In genomic region chr10:125133706-125134482, GRCh38 we compare ENCODE assay signal across 22 cellular contexts. TPM values are rescaled to one million over a fixed set of nuclear protein-coding genes. Genes with fewer than 3 reads are reported as not detected.
A peak's percentile ranks its signal among the peaks of the same experiment; 100 is the strongest.
DNase-seq lines count a peak whose midpoint lies in the region; ATAC-seq and TF ChIP-seq lines count a peak whose summit lies in the region.
"Had no signal": no experiment of that assay in that cellular context is flagged by ENCODE, and none has a peak within 500 bp of the region (broad histone marks: within the 10 kb centered on the region; RNA-seq: fewer than 3 reads in every experiment).

No MANE protein-coding gene starts in this region.

- peak overlapping the region; percentile 94 for H3K27ac Mint-ChIP-seq in WTC11
- H3K27ac Mint-ChIP-seq: activated CD4-positive, alpha-beta T cell treated with anti-CD3 and anti-CD28 coated beads, Interleukin-2, amount 10 ng/mL, durations not matched to agents 7 days and 5 days; activated naive CD8-positive, alpha-beta T cell treated with anti-CD3 and anti-CD28 coated beads, Interleukin-2, amount 10 ng/mL, durations not matched to agents 7 days and 5 days; naive thymus-derived CD8-positive, alpha-beta T cell; stimulated activated naive CD8-positive, alpha-beta T cell treated with anti-CD3 and anti-CD28 coated beads, Interleukin-15, Interleukin-2, amounts not matched to agents 100 ng/mL and 50 ng/mL, for 24 hours had no signal

- CTCF ChIA-PET in A673 (lab: Charles Lee) (no interaction called here), WTC11 (lab: Charles Lee) (interaction anchor here (1.2 kb wide), 1 partner anchor 141 kb away, joined by 3 read pairs; no protein-coding TSS in a partner anchor)

- ATAC-seq in WTC11 (peak; percentile 4), GM21526 (IDR thresholded peaks at IDR 0.05; ENCODE audit: low FRiP score, unreplicated experiment) (no peak)
- ATAC-seq: A549; left cardiac atrium; naive thymus-derived CD8-positive, alpha-beta T cell had no signal

- H3K4me1 Mint-ChIP-seq in WTC11, result peaks cover 94% of the 10 kb centered on the region
- H3K4me1 Mint-ChIP-seq: activated CD4-positive, alpha-beta T cell treated with anti-CD3 and anti-CD28 coated beads, Interleukin-2, amount 10 ng/mL, durations not matched to agents 7 days and 5 days; activated naive CD8-positive, alpha-beta T cell treated with anti-CD3 and anti-CD28 coated beads, Interleukin-2, amount 10 ng/mL, durations not matched to agents 7 days and 5 days had no signal

- H3K4me1 ChIP-seq in A673 (ENCODE audit: insufficient read depth, low read length, poor library complexity, severe bottlenecking) (peaks cover 10% of the 10 kb centered on the region), prostate gland (replicated peaks) (peaks cover 7% of the 10 kb centered on the region), suprapubic skin (peaks cover 6% of the 10 kb centered on the region), HAP-1 (peaks cover 8% of the 10 kb centered on the region)
- no peaks in the 10 kb centered on the region for H3K4me1 ChIP-seq in effector memory CD4-positive, alpha-beta T cell (ENCODE audit: control insufficient read depth, insufficient read depth, low read length, poor library complexity, severe bottlenecking)

- H3K4me3 ChIP-seq in A673 (ENCODE audit: low read depth, low read length, poor library complexity, severe bottlenecking) (no peak overlapping the region), prostate gland (no peak overlapping the region), suprapubic skin (no peak overlapping the region), HAP-1 (no peak overlapping the region)
- H3K4me3 ChIP-seq in effector memory CD4-positive, alpha-beta T cell (ENCODE audit: insufficient read depth, low read depth, low read length, poor library complexity, severe bottlenecking), result no peak overlapping the region
- H3K4me3 ChIP-seq: A549, GM23248, MG63, SK-N-MC had no signal

- peak overlapping the region; percentile 47 for H3K27ac ChIP-seq in A673 (ENCODE audit: low read depth, low read length, poor library complexity, severe bottlenecking)
- peak overlapping the region; percentile 62 to 79 for H3K27ac ChIP-seq in prostate gland
- H3K27ac ChIP-seq in suprapubic skin, result no peak overlapping the region
- H3K27ac ChIP-seq in effector memory CD4-positive, alpha-beta T cell (ENCODE audit: insufficient read depth, low read length, poor library complexity, severe bottlenecking), result no peak overlapping the region
- H3K27ac ChIP-seq: A549, GM23248, SK-N-MC had no signal

- no peak for TF ChIP-seq EP300 in suprapubic skin (IDR thresholded peaks at IDR 0.05)

- DNase-seq in A673 (ENCODE audit: low spot score), result no peak
- DNase-seq in WTC11 (ENCODE audit: low spot score), result no peak
- DNase-seq in medulla oblongata (ENCODE audit: extremely low spot score), result peak; percentile 41
- DNase-seq in prostate gland (ENCODE audit: low spot score), result peak; percentile 51
- DNase-seq in suprapubic skin (ENCODE audit: low spot score in 2 of 2), result no peak
- DNase-seq in effector memory CD4-positive, alpha-beta T cell, result no peak
- no peak for DNase-seq in HAP-1 (ENCODE audit: low spot score in 2 of 2)
- DNase-seq: activated CD4-positive, alpha-beta T cell treated with anti-CD3 and anti-CD28 coated beads, Interleukin-2, amount 10 ng/mL, durations not matched to agents 7 days and 5 days; activated CD8-positive, alpha-beta memory T cell treated with anti-CD3 and anti-CD28 coated beads, Interleukin-2, amount 50 U/mL, for 4 hours; activated naive CD8-positive, alpha-beta T cell treated with anti-CD3 and anti-CD28 coated beads, Interleukin-2, amount 10 ng/mL, durations not matched to agents 7 days and 5 days; GM23248; left cardiac atrium; MG63; naive thymus-derived CD8-positive, alpha-beta T cell; NCI-H524; stimulated activated CD4-positive, alpha-beta T cell treated with anti-CD3 and anti-CD28 coated beads, Interleukin-12 subunit alpha, Interleukin-12 subunit beta, amount 100 ng/mL, for 4 hours; stimulated activated CD4-positive, alpha-beta T cell treated with anti-CD3 and anti-CD28 coated beads, Interleukin-4, amount 100 ng/mL, for 4 hours; T-helper 2 cell had no signal

- intact Hi-C loops in A673 (cut with micrococcal nuclease; ENCODE audit: unreplicated experiment), result no loop called here
- intact Hi-C loops in prostate gland (cut with DNase I), result no loop called here

- no TSS peak for BruUV-seq in A673 (replicated peaks; lab: Mats Ljungman, UMichigan)

- H3K36me3 ChIP-seq in A673 (ENCODE audit: insufficient read depth, low read length, poor library complexity, severe bottlenecking) (peaks cover 15% of the 10 kb centered on the region), prostate gland (no peaks in the 10 kb centered on the region), suprapubic skin (peaks cover 17% of the 10 kb centered on the region), HAP-1 (replicated peaks) (peaks cover 31% of the 10 kb centered on the region)
- H3K36me3 ChIP-seq in effector memory CD4-positive, alpha-beta T cell (ENCODE audit: control insufficient read depth, insufficient read depth, low read length), result no peaks in the 10 kb centered on the region

- H3K36me3 Mint-ChIP-seq in WTC11, result peaks cover 58% of the 10 kb centered on the region
- H3K36me3 Mint-ChIP-seq: activated naive CD8-positive, alpha-beta T cell treated with anti-CD3 and anti-CD28 coated beads, Interleukin-2, amount 10 ng/mL, durations not matched to agents 7 days and 5 days; naive thymus-derived CD8-positive, alpha-beta T cell had no signal

- POLR2A ChIA-PET in A673 (lab: Charles Lee; ENCODE audit: low non-redundant PET) (no interaction called here), WTC11 (lab: Charles Lee) (no interaction called here)

- WGBS in prostate gland, result 55% methylated on average over 14 of the region's 14 CpGs
- 82% methylated on average over 14 of the region's 14 CpGs for WGBS in suprapubic skin

- H3K9me3 ChIP-seq in A673 (ENCODE audit: low read depth, low read length, poor library complexity, severe bottlenecking) (no peaks in the 10 kb centered on the region), prostate gland (no peaks in the 10 kb centered on the region), suprapubic skin (no peaks in the 10 kb centered on the region), HAP-1 (no peaks in the 10 kb centered on the region)
- H3K9me3 ChIP-seq in effector memory CD4-positive, alpha-beta T cell (ENCODE audit: control insufficient read depth, low read length), result no peaks in the 10 kb centered on the region
- H3K9me3 ChIP-seq: A549, MG63 had no signal

- H3K27me3 ChIP-seq in A673 (replicated peaks; ENCODE audit: insufficient read depth, low read depth, low read length, poor library complexity) (no peaks in the 10 kb centered on the region), prostate gland (replicated peaks; ENCODE audit: insufficient read depth) (no peaks in the 10 kb centered on the region), suprapubic skin (no peaks in the 10 kb centered on the region), HAP-1 (ENCODE audit: low read depth) (no peaks in the 10 kb centered on the region)
- no peaks in the 10 kb centered on the region for H3K27me3 ChIP-seq in effector memory CD4-positive, alpha-beta T cell (replicated peaks; ENCODE audit: control insufficient read depth, insufficient read depth, low read length, poor library complexity, severe bottlenecking)
- H3K27me3 ChIP-seq: MG63 had no signal

- in situ Hi-C loops in HAP-1 (cut with MboI; ENCODE audit: low sequenced_read_pairs), result no loop called here

- no peaks in the 10 kb centered on the region for H3K27me3 Mint-ChIP-seq in WTC11 (ENCODE audit: low read depth)
- H3K27me3 Mint-ChIP-seq: activated CD4-positive, alpha-beta T cell treated with anti-CD3 and anti-CD28 coated beads, Interleukin-2, amount 10 ng/mL, durations not matched to agents 7 days and 5 days; activated naive CD8-positive, alpha-beta T cell treated with anti-CD3 and anti-CD28 coated beads, Interleukin-2, amount 10 ng/mL, durations not matched to agents 7 days and 5 days had no signal

- no peak for TF ChIP-seq CTCF in A673 (conservative IDR thresholded peaks at IDR 0.05; ENCODE audit: low read depth, low read length)
- no peak for TF ChIP-seq CTCF in WTC11 (IDR thresholded peaks at IDR 0.05)
- TF ChIP-seq CTCF in prostate gland (IDR thresholded peaks at IDR 0.05), result no peak
- no peak for TF ChIP-seq CTCF in suprapubic skin (IDR thresholded peaks at IDR 0.05)

- TF ChIP-seq POLR2A in prostate gland (IDR thresholded peaks at IDR 0.05) (no peak), suprapubic skin (IDR thresholded peaks at IDR 0.05) (no peak)

- H3K9me3 Mint-ChIP-seq in WTC11, result no peaks in the 10 kb centered on the region
- H3K9me3 Mint-ChIP-seq: activated CD4-positive, alpha-beta T cell treated with anti-CD3 and anti-CD28 coated beads, Interleukin-2, amount 10 ng/mL, durations not matched to agents 7 days and 5 days; activated naive CD8-positive, alpha-beta T cell treated with anti-CD3 and anti-CD28 coated beads, Interleukin-2, amount 10 ng/mL, durations not matched to agents 7 days and 5 days; stimulated activated naive CD8-positive, alpha-beta T cell treated with anti-CD3 and anti-CD28 coated beads, Interleukin-15, Interleukin-2, amounts not matched to agents 100 ng/mL and 50 ng/mL, for 24 hours had no signal

- peak overlapping the region; percentile 32; the same call in 1 of the 2 replicates for H3K4me3 Mint-ChIP-seq in WTC11
- H3K4me3 Mint-ChIP-seq: activated CD4-positive, alpha-beta T cell treated with anti-CD3 and anti-CD28 coated beads, Interleukin-2, amount 10 ng/mL, durations not matched to agents 7 days and 5 days; activated naive CD8-positive, alpha-beta T cell treated with anti-CD3 and anti-CD28 coated beads, Interleukin-2, amount 10 ng/mL, durations not matched to agents 7 days and 5 days; naive thymus-derived CD8-positive, alpha-beta T cell; stimulated activated naive CD8-positive, alpha-beta T cell treated with anti-CD3 and anti-CD28 coated beads, Interleukin-15, Interleukin-2, amounts not matched to agents 100 ng/mL and 50 ng/mL, for 24 hours had no signal

TF ChIP-seq in WTC11, 78 proteins besides CTCF, POLR2A, EP300 and RAD21:
- no peak for TF ChIP-seq MAX (CRISPR knock-in tag; IDR thresholded peaks at IDR 0.05)
- TF ChIP-seq ETV6 (CRISPR knock-in tag; IDR thresholded peaks at IDR 0.05), result 0 out of 2 replicates have a peak, but pooled peaks have one; percentile 37
- 0 out of 2 replicates have a peak, but pooled peaks have one; percentile 5 for TF ChIP-seq FOXK1 (CRISPR knock-in tag; IDR thresholded peaks at IDR 0.05)
TF ChIP-seq in WTC11: peak in this region for 2.

RNA-seq across cellular contexts. Expression of gene CTBP2, which starts 26.5 kb away (rescaled TPM):
- total RNA-seq in A673 (2021) (77.8 and 81.7 TPM in 2 replicates), WTC11 (2021) (175 to 191 TPM (median 181 TPM) in 3 replicates), prostate gland (10 to 100 TPM; 70.2 to 89.7 TPM), suprapubic skin (10 to 100 TPM; 19.7 to 45.7 (median 29.4) TPM)

Comparison
In these comparisons a context has a peak if more than half of its experiments do, and no peak if none do; other contexts are left out.
1. DNase-seq: peak in medulla oblongata (single experiment) and prostate gland (single experiment); none in A673 (single experiment), WTC11 (single experiment), suprapubic skin (0 of 2), effector memory CD4-positive, alpha-beta T cell (0 of 3) and HAP-1 (0 of 2).
2. H3K27ac ChIP-seq: peak in A673 (single experiment) and prostate gland (2 of 2); none in suprapubic skin (single experiment) and effector memory CD4-positive, alpha-beta T cell (single experiment).